ENCODE assay signal across 8 cellular contexts in genomic region chr4:2962614-2963184, GRCh38. TPM values are rescaled to one million over a fixed set of nuclear protein-coding genes. Genes with fewer than 3 reads are reported as not detected.
DNase-seq lines count a peak whose midpoint lies in the region; ATAC-seq and TF ChIP-seq lines count a peak whose summit lies in the region.

No MANE protein-coding gene starts in this region.

- peaks cover 22% of the 10 kb centered on the region for H3K4me1 ChIP-seq in DOHH2 (ENCODE audit: control insufficient read depth, low read length)
- peaks cover 12 to 15% of the 10 kb centered on the region in 2 donors for H3K4me1 ChIP-seq in muscle layer of duodenum (ENCODE audit: control insufficient read depth in 1 of 2, insufficient read depth in 2 of 2, low read length in 2 of 2)

- no peaks in the 10 kb centered on the region for H3K9me2 ChIP-seq in DOHH2 (replicated peaks; ENCODE audit: control insufficient read depth, low read length)

- peaks cover 33% of the 10 kb centered on the region for H3K4me1 Mint-ChIP-seq in T-helper 1 cell treated with Interleukin-12 subunit alpha and Interleukin-12 subunit beta and Interleukin-4 antibody, amounts not matched to agents 30 μg/mL and 1 μg/mL, for 36 hours (ENCODE audit: low read depth)

- ATAC-seq in GM19452 (IDR thresholded peaks at IDR 0.05; ENCODE audit: unreplicated experiment): peak; percentile 28
- ATAC-seq in HG03520 (IDR thresholded peaks at IDR 0.05; ENCODE audit: unreplicated experiment): peak; percentile 21

- H3K4me3 ChIP-seq in DOHH2 (ENCODE audit: low read length) (peak overlapping the region; percentile 91), epithelial cell of proximal tubule (ENCODE audit: low read depth, low read length) (peak overlapping the region; percentile 87), muscle layer of duodenum (ENCODE audit: low read depth in 1 of 2, low read length in 2 of 2) (peak overlapping the region; percentile 89 to 99)

- H3F3A ChIP-seq in DOHH2 (ENCODE audit: control insufficient read depth, insufficient read depth): peaks cover 14% of the 10 kb centered on the region

- H3K79me2 ChIP-seq in DOHH2 (ENCODE audit: control insufficient read depth, low read length): peaks cover 58% of the 10 kb centered on the region

- H3K4me3 Mint-ChIP-seq in T-helper 1 cell treated with Interleukin-12 subunit alpha and Interleukin-12 subunit beta and Interleukin-4 antibody, amounts not matched to agents 30 μg/mL and 1 μg/mL, for 36 hours: peak overlapping the region; percentile 94

- no peaks in the 10 kb centered on the region for H3K9me3 ChIP-seq in DOHH2 (ENCODE audit: control insufficient read depth, insufficient read depth, low read length)
- H3K9me3 ChIP-seq in muscle layer of duodenum (ENCODE audit: control insufficient read depth in 1 of 2, low read length in 2 of 2): no peaks in the 10 kb centered on the region

- H3K36me3 ChIP-seq in DOHH2 (ENCODE audit: control insufficient read depth, low read length): peaks cover 46% of the 10 kb centered on the region
- peaks cover under 1 to 11% of the 10 kb centered on the region in 2 donors for H3K36me3 ChIP-seq in muscle layer of duodenum (ENCODE audit: control insufficient read depth in 1 of 2, insufficient read depth in 2 of 2, low read length in 2 of 2)

- H3K9me3 Mint-ChIP-seq in T-helper 1 cell treated with Interleukin-12 subunit alpha and Interleukin-12 subunit beta and Interleukin-4 antibody, amounts not matched to agents 30 μg/mL and 1 μg/mL, for 36 hours: no peaks in the 10 kb centered on the region

- peaks cover 22% of the 10 kb centered on the region for H4K20me1 ChIP-seq in DOHH2 (ENCODE audit: control insufficient read depth, insufficient read depth, low read depth, low read length)

- H3K27me3 ChIP-seq in DOHH2 (ENCODE audit: control insufficient read depth, low read length) (no peaks in the 10 kb centered on the region), muscle layer of duodenum (ENCODE audit: low read depth, low read length) (no peaks in the 10 kb centered on the region)

- H3K27me3 Mint-ChIP-seq in T-helper 1 cell treated with Interleukin-12 subunit alpha and Interleukin-12 subunit beta and Interleukin-4 antibody, amounts not matched to agents 30 μg/mL and 1 μg/mL, for 36 hours (ENCODE audit: low read depth): peaks cover 7% of the 10 kb centered on the region

- no peak for DNase-seq in epithelial cell of proximal tubule (ENCODE audit: low read depth)
- DNase-seq in DMS153 (lab: John Stamatoyannopoulos, UW): no peak
- no peak for DNase-seq in GOT3 (lab: John Stamatoyannopoulos, UW)

- H3K4me2 ChIP-seq in DOHH2 (ENCODE audit: low read length): peak overlapping the region; percentile 77

- H3K27ac ChIP-seq in DOHH2 (ENCODE audit: low read depth, low read length) (peak overlapping the region; percentile 70), muscle layer of duodenum (ENCODE audit: low read length) (peak overlapping the region; percentile 56)

- peaks cover 14% of the 10 kb centered on the region for H3K36me3 Mint-ChIP-seq in T-helper 1 cell treated with Interleukin-12 subunit alpha and Interleukin-12 subunit beta and Interleukin-4 antibody, amounts not matched to agents 30 μg/mL and 1 μg/mL, for 36 hours (ENCODE audit: low read depth)

- peak overlapping the region; percentile 87 for H3K27ac Mint-ChIP-seq in T-helper 1 cell treated with Interleukin-12 subunit alpha and Interleukin-12 subunit beta and Interleukin-4 antibody, amounts not matched to agents 30 μg/mL and 1 μg/mL, for 36 hours

- no peak for TF ChIP-seq CTCF in DOHH2 (IDR thresholded peaks at IDR 0.05; ENCODE audit: low read depth, low read length, poor library complexity, severe bottlenecking)
- TF ChIP-seq CTCF in epithelial cell of proximal tubule (conservative IDR thresholded peaks at IDR 0.05; ENCODE audit: low read depth, low read length): no peak

RNA-seq across cellular contexts. Expression of gene NOP14, which starts 0.5 kb away (rescaled TPM):
- total RNA-seq in epithelial cell of proximal tubule: 26.0 and 35.1 TPM in 2 replicates

RNA-seq across cellular contexts. Expression of gene GRK4, which starts 0.7 kb away (rescaled TPM):
- total RNA-seq in epithelial cell of proximal tubule: 1.3 and 2.8 TPM in 2 replicates
